In genomic region chr5:38370341-38371100, GRCh38 we compare ENCODE assay signal across 16 cellular contexts.
"Had no signal": no experiment of that assay in that cellular context is flagged by ENCODE, and none has a peak within 500 bp of the region (broad histone marks: within the 10 kb centered on the region; RNA-seq: fewer than 3 reads in every experiment).

No MANE protein-coding gene starts in this region.

- H3K4me1 ChIP-seq: parathyroid adenoma, tibial nerve had no signal

- H3K4me3 ChIP-seq: cardiac muscle cell, mucosa of descending colon, SK-N-MC, skin epidermis, tibial nerve had no signal

- H3K79me2 ChIP-seq: parathyroid adenoma had no signal

- H3K27ac ChIP-seq: cardiac muscle cell, parathyroid adenoma, SK-N-MC, tibial nerve had no signal

- H3K36me3 ChIP-seq: cardiac muscle cell, tibial nerve had no signal

- H3K27me3 ChIP-seq: cardiac muscle cell, tibial nerve had no signal

- ATAC-seq: activated CD4-positive, CD25-positive, alpha-beta regulatory T cell treated with anti-CD3 and anti-CD28 coated beads, Interleukin-2, amount 50 U/mL, for 24 hours; naive thymus-derived CD8-positive, alpha-beta T cell; T-cell had no signal

- H3K9me3 ChIP-seq: mucosa of descending colon, tibial nerve had no signal

- H2AFZ ChIP-seq: parathyroid adenoma had no signal

- H3K9ac ChIP-seq: parathyroid adenoma had no signal

- DNase-seq: activated CD4-positive, alpha-beta T cell treated with anti-CD3 and anti-CD28 coated beads, Interleukin-2, amount 50 U/mL, for 1 hour; activated CD8-positive, alpha-beta memory T cell treated with anti-CD3 and anti-CD28 coated beads for 24 hours; glutamatergic neuron; immature natural killer cell; naive thymus-derived CD8-positive, alpha-beta T cell; stimulated activated CD4-positive, alpha-beta T cell treated with anti-CD3 and anti-CD28 coated beads, Interleukin-4, amount 100 ng/mL, for 24 hours; stimulated activated naive CD4-positive, alpha-beta T cell treated with Interleukin-2 at 50 U/mL for 16 hours; substantia nigra; T-cell had no signal
